In genomic region chr14:100239200-100239839, GRCh38 we compare ENCODE assay signal across 8 cellular contexts. TPM values are rescaled to one million over a fixed set of nuclear protein-coding genes. Genes with fewer than 3 reads are reported as not detected.
DNase-seq lines count a peak whose midpoint lies in the region; ATAC-seq and TF ChIP-seq lines count a peak whose summit lies in the region.

No MANE protein-coding gene starts in this region.

- H3K4me3 ChIP-seq in CD4-positive, alpha-beta memory T cell (ENCODE audit: low read length in 2 of 2), result peak overlapping the region in 1 of 2 donors; percentile 92
- H3K4me3 ChIP-seq in HUES6 (ENCODE audit: low read depth, low read length) (peak overlapping the region; percentile 99), gastrocnemius medialis (peak overlapping the region; percentile 85 to 100 (median 94))

- peak overlapping the region; percentile 91 for H3K9ac ChIP-seq in HUES6 (ENCODE audit: low read length)

- intact Hi-C loops in CD4-positive, alpha-beta memory T cell (cut with micrococcal nuclease), result loop anchor here (2.0 to 10.0 kb wide), 2 partner anchors 171 to 755 kb away; partner anchors contain the start of genes CCNK and SETD3
- intact Hi-C loops in left cardiac atrium (cut with DNase I), result no loop called here
- intact Hi-C loops in gastrocnemius medialis (cut with DNase I; ENCODE audit: low total_unique reads), result loop anchor here (2.0 kb wide), 1 partner anchor 47 kb away; no protein-coding TSS in a partner anchor

- H3K4me1 Mint-ChIP-seq in CD4-positive, alpha-beta memory T cell, result peaks cover 42 to 71% (median 54%) of the 10 kb centered on the region in 4 donors

- peak in 2 of 5 donors; percentile 13 to 17 for DNase-seq in CD4-positive, alpha-beta memory T cell
- peak; percentile 33 for DNase-seq in activated naive CD4-positive, alpha-beta T cell treated with Interleukin-2 at 50 U/mL for 16 hours
- DNase-seq in left cardiac atrium, result peak; percentile 51
- peak; percentile 16 to 20 for DNase-seq in gastrocnemius medialis
- no peak for DNase-seq in NCI-H748 treated with DMSO at 0.1 percent for 48 hours (lab: John Stamatoyannopoulos, UW)
- DNase-seq in cerebellar nuclear complex (lab: John Stamatoyannopoulos, UW), result no peak
- no peak for DNase-seq in EL

- TF ChIP-seq POLR2A in gastrocnemius medialis (IDR thresholded peaks at IDR 0.05), result no peak

- H3K9me3 ChIP-seq in CD4-positive, alpha-beta memory T cell (ENCODE audit: control insufficient read depth in 1 of 2, low read length in 2 of 2), result no peaks in the 10 kb centered on the region
- H3K9me3 ChIP-seq in HUES6 (ENCODE audit: control insufficient read depth, insufficient read depth, low read depth, low read length) (no peaks in the 10 kb centered on the region), gastrocnemius medialis (no peaks in the 10 kb centered on the region)

- H3K4me3 Mint-ChIP-seq in CD4-positive, alpha-beta memory T cell, result peak overlapping the region; percentile 64 to 92 (median 88)

- no peaks in the 10 kb centered on the region for H3K27me3 Mint-ChIP-seq in CD4-positive, alpha-beta memory T cell

- POLR2A ChIA-PET in CD4-positive, alpha-beta memory T cell (lab: Charles Lee; ENCODE audit: partially characterized antibody), result interaction anchor here (1.0 to 11.8 kb wide), 6 partner anchors 16 to 308 kb away, joined by 3 to 306 read pairs (median 51); partner anchors contain the start of gene EVL

- peaks cover 3 to 36% of the 10 kb centered on the region in 2 donors for H3K36me3 Mint-ChIP-seq in CD4-positive, alpha-beta memory T cell

- peaks cover 70% of the 10 kb centered on the region for H3K4me1 ChIP-seq in CD4-positive, alpha-beta memory T cell (ENCODE audit: insufficient read depth, low read length)
- H3K4me1 ChIP-seq in HUES6 (ENCODE audit: control insufficient read depth, insufficient read depth, low read length), result peaks cover 5% of the 10 kb centered on the region; the same call in 1 of the 2 replicates
- H3K4me1 ChIP-seq in gastrocnemius medialis, result peaks cover 38 to 43% of the 10 kb centered on the region in 2 donors

- CTCF ChIA-PET in CD4-positive, alpha-beta memory T cell (lab: Charles Lee; ENCODE audit: partially characterized antibody), result interaction anchor here (5.6 kb wide), 1 partner anchor 16 kb away, joined by 75 read pairs; no protein-coding TSS in a partner anchor

- in situ Hi-C loops in gastrocnemius medialis (cut with MboI; ENCODE audit: low sequenced_read_pairs in 4 of 4), result no loop called here

- no peaks in the 10 kb centered on the region for H3K36me3 ChIP-seq in CD4-positive, alpha-beta memory T cell (ENCODE audit: insufficient read depth, low read length)
- peaks cover 9% of the 10 kb centered on the region; the same call in 1 of the 2 replicates for H3K36me3 ChIP-seq in HUES6 (ENCODE audit: control insufficient read depth, insufficient read depth, low read length)
- no peaks in the 10 kb centered on the region for H3K36me3 ChIP-seq in gastrocnemius medialis

- ATAC-seq in left cardiac atrium (peak in 1 of 2 donors; percentile 3), gastrocnemius medialis (peak in 1 of 2 donors; percentile 2)

- H3K9me3 Mint-ChIP-seq in CD4-positive, alpha-beta memory T cell, result peaks cover 0 to 6% (median 0%) of the 10 kb centered on the region in 8 donors

- H3K27ac ChIP-seq in CD4-positive, alpha-beta memory T cell (ENCODE audit: low read depth, low read length), result peak overlapping the region; percentile 68
- H3K27ac ChIP-seq in HUES6 (ENCODE audit: low read depth, low read length) (peak overlapping the region; percentile 79; the same call in 1 of the 2 replicates), gastrocnemius medialis (peak overlapping the region; percentile 96 to 100 (median 98))

- H3K27me3 ChIP-seq in CD4-positive, alpha-beta memory T cell (ENCODE audit: insufficient read depth, low read length), result no peaks in the 10 kb centered on the region
- H3K27me3 ChIP-seq in HUES6 (ENCODE audit: control insufficient read depth, insufficient read depth, low read length), result no peaks in the 10 kb centered on the region
- no peaks in the 10 kb centered on the region for H3K27me3 ChIP-seq in gastrocnemius medialis

- no peak for TF ChIP-seq CTCF in gastrocnemius medialis (IDR thresholded peaks at IDR 0.05 in 4 of 5, conservative IDR thresholded peaks at IDR 0.05 in 1 of 5)

- peak overlapping the region in 6 of 7 donors; percentile 89 to 95 (median 93) for H3K27ac Mint-ChIP-seq in CD4-positive, alpha-beta memory T cell

RNA-seq across cellular contexts. Expression of gene YY1, which starts 0.4 kb away (rescaled TPM):
- 10 to 100 TPM; 85.5 to 90.3 TPM for total RNA-seq in CD4-positive, alpha-beta memory T cell
- 10 to 100 TPM in 1 of 2 donors, 1 to 10 TPM in 1; 8.9 to 23.4 TPM for polyA plus RNA-seq in CD4-positive, alpha-beta memory T cell
- 10 to 100 TPM; 41.0 to 45.7 TPM for total RNA-seq in left cardiac atrium
- total RNA-seq in gastrocnemius medialis, result 10 to 100 TPM; 39.3 to 48.7 (median 43.7) TPM

Comparison
In these comparisons a context has a peak if more than half of its experiments do, and no peak if none do; other contexts are left out.
1. DNase-seq: peak in activated naive CD4-positive, alpha-beta T cell treated with Interleukin-2 at 50 U/mL for 16 hours (single experiment), left cardiac atrium (single experiment) and gastrocnemius medialis (2 of 2); none in NCI-H748 treated with DMSO at 0.1 percent for 48 hours (single experiment), cerebellar nuclear complex (0 of 2) and EL (single experiment).
2. intact Hi-C loops: an anchor here in CD4-positive, alpha-beta memory T cell (2.0 to 10.0 kb wide) and gastrocnemius medialis (2.0 kb wide); none called in left cardiac atrium.
3. Peak in every context shown above with its lines, with median percentiles within 50 percentile points of each other: H3K27ac ChIP-seq.